1 cellular context compared by ENCODE assay signal in genomic region chr5:140563554-140563953, GRCh38.
TF ChIP-seq lines count a peak whose summit lies in the region.

No MANE protein-coding gene starts in this region.

TF ChIP-seq in SK-N-SH, 30 proteins besides CTCF, POLR2A, EP300 and RAD21 (continued from another document):
- TF ChIP-seq REST (IDR thresholded peaks at IDR 0.05; ENCODE audit: low read depth, low read length) (no peak), RCOR1 (IDR thresholded peaks at IDR 0.05; ENCODE audit: low read length) (no peak), RXRA (IDR thresholded peaks at IDR 0.05; ENCODE audit: borderline replicate concordance, low read depth) (no peak), SMC3 (IDR thresholded peaks at IDR 0.05; ENCODE audit: low read depth, low read length) (no peak), RFX5 (IDR thresholded peaks at IDR 0.05; ENCODE audit: low read length) (no peak)
TF ChIP-seq in SK-N-SH: peak in this region for 0.
